Comparison of ENCODE assay signal across 22 cellular contexts in the genomic region with DNA sequence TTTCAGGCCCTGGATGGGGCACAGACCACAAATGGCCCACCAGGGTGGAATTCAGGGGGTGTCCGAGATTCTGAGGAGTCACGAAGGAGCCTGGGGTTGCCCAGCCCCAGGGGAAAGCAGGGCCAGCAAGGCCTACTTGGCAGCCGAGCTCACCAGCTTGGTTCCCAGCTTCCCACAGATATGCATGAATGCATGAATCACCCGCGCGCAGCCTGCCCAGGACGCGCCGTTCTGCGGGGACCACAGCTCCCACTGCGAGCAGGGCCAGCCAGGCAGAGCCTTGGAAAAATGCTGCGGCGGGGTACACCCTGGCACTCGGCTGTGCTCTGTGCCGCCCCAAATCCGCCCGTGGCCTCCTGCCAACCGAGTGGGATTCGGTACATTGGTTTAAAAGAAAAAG.
DNase-seq lines count a peak whose midpoint lies in the region; ATAC-seq and TF ChIP-seq lines count a peak whose summit lies in the region.
"Had no signal": no experiment of that assay in that cellular context is flagged by ENCODE, and none has a peak within 500 bp of the region (broad histone marks: within the 10 kb centered on the region; RNA-seq: fewer than 3 reads in every experiment).

No MANE protein-coding gene starts in this region.

- POLR2A ChIA-PET in activated CD8-positive, alpha-beta T cell treated with anti-CD3 and anti-CD28 coated beads for 36 hours (lab: Charles Lee), result no interaction called here

- no peak overlapping the region for H3K14ac ChIP-seq in mesenchymal stem cell (ENCODE audit: low read length in 2 of 2)

- no peak overlapping the region for H3K27ac Mint-ChIP-seq in natural killer cell treated with Interleukin-12 subunit alpha and Interleukin-12 subunit beta and Interleukin-15 and Interleukin-18, amount 100 ng/mL, for 72 hours
- no peak overlapping the region for H3K27ac Mint-ChIP-seq in natural killer cell
- H3K27ac Mint-ChIP-seq in activated CD8-positive, alpha-beta T cell treated with anti-CD3 and anti-CD28 coated beads for 36 hours, result no peak overlapping the region
- H3K27ac Mint-ChIP-seq: activated CD4-positive, alpha-beta T cell treated with anti-CD3 and anti-CD28 coated beads for 36 hours; activated CD8-positive, alpha-beta memory T cell treated with anti-CD3 and anti-CD28 coated beads, Interleukin-2, amount 10 ng/mL, durations not matched to agents 7 days and 5 days; IgD-negative memory B cell; mesothelial cell of epicardium; neural progenitor cell had no signal

- H3K27me3 Mint-ChIP-seq in natural killer cell treated with Interleukin-12 subunit alpha and Interleukin-12 subunit beta and Interleukin-15 and Interleukin-18, amount 100 ng/mL, for 72 hours, result peaks cover 0 to 3% of the 10 kb centered on the region in 2 donors
- peaks cover 0 to 5% of the 10 kb centered on the region in 2 donors for H3K27me3 Mint-ChIP-seq in natural killer cell (ENCODE audit: low read depth in 2 of 2)
- no peaks in the 10 kb centered on the region for H3K27me3 Mint-ChIP-seq in activated CD8-positive, alpha-beta T cell treated with anti-CD3 and anti-CD28 coated beads for 36 hours

- CTCF ChIA-PET in activated CD8-positive, alpha-beta T cell treated with anti-CD3 and anti-CD28 coated beads for 36 hours (lab: Charles Lee), result no interaction called here

- H3K9me3 ChIP-seq in mesenchymal stem cell (ENCODE audit: control insufficient read depth, low read length) (peaks cover 20% of the 10 kb centered on the region), aorta (ENCODE audit: control insufficient read depth, low read length) (no peaks in the 10 kb centered on the region)
- H3K9me3 ChIP-seq: adrenal gland; BLaER1 treated with 17β-estradiol and CSF1 and Interleukin-3, amounts not matched to agents 10 nM and 100 nM; vagina had no signal

- H2AFZ ChIP-seq in mesenchymal stem cell (ENCODE audit: low read depth, low read length), result no peak overlapping the region
- H2AFZ ChIP-seq: neural progenitor cell, PC-9 had no signal

- H3K18ac ChIP-seq in mesenchymal stem cell (ENCODE audit: low read depth in 1 of 2, low read length in 2 of 2), result no peak overlapping the region

- no peak for ATAC-seq in natural killer cell treated with Interleukin-12 subunit alpha and Interleukin-12 subunit beta and Interleukin-15 and Interleukin-18, amount 100 ng/mL, for 72 hours
- no peak for ATAC-seq in natural killer cell
- ATAC-seq in aorta (ENCODE audit: low FRiP score), result peak; percentile 57
- no peak for ATAC-seq in activated CD8-positive, alpha-beta T cell treated with anti-CD3 and anti-CD28 coated beads for 36 hours
- ATAC-seq in GM19035 (IDR thresholded peaks at IDR 0.05; ENCODE audit: unreplicated experiment), result no peak
- ATAC-seq: activated CD4-positive, alpha-beta T cell treated with anti-CD3 and anti-CD28 coated beads for 36 hours; activated CD8-positive, alpha-beta memory T cell treated with anti-CD3 and anti-CD28 coated beads, Interleukin-2, amount 10 ng/mL, durations not matched to agents 7 days and 5 days had no signal

- peak overlapping the region; percentile 9 for H2BK15ac ChIP-seq in mesenchymal stem cell (ENCODE audit: low read depth, poor library complexity, severe bottlenecking)

- no peak for TF ChIP-seq CTCF in natural killer cell (IDR thresholded peaks at IDR 0.05)
- TF ChIP-seq CTCF in activated CD8-positive, alpha-beta T cell treated with anti-CD3 and anti-CD28 coated beads for 36 hours (IDR thresholded peaks at IDR 0.05), result no peak

- H3K36me3 Mint-ChIP-seq in natural killer cell treated with Interleukin-12 subunit alpha and Interleukin-12 subunit beta and Interleukin-15 and Interleukin-18, amount 100 ng/mL, for 72 hours, result no peaks in the 10 kb centered on the region
- H3K36me3 Mint-ChIP-seq in natural killer cell, result no peaks in the 10 kb centered on the region
- H3K36me3 Mint-ChIP-seq in activated CD8-positive, alpha-beta T cell treated with anti-CD3 and anti-CD28 coated beads for 36 hours (ENCODE audit: low read depth), result no peaks in the 10 kb centered on the region
- H3K36me3 Mint-ChIP-seq: activated CD8-positive, alpha-beta memory T cell treated with anti-CD3 and anti-CD28 coated beads, Interleukin-2, amount 10 ng/mL, durations not matched to agents 7 days and 5 days; mesothelial cell of epicardium; neural progenitor cell had no signal

- H3K79me1 ChIP-seq in mesenchymal stem cell (replicated peaks; ENCODE audit: low read length, poor library complexity, severe bottlenecking), result no peaks in the 10 kb centered on the region

- no peaks in the 10 kb centered on the region for H3K9me3 Mint-ChIP-seq in natural killer cell treated with Interleukin-12 subunit alpha and Interleukin-12 subunit beta and Interleukin-15 and Interleukin-18, amount 100 ng/mL, for 72 hours
- no peaks in the 10 kb centered on the region for H3K9me3 Mint-ChIP-seq in natural killer cell
- no peaks in the 10 kb centered on the region for H3K9me3 Mint-ChIP-seq in activated CD8-positive, alpha-beta T cell treated with anti-CD3 and anti-CD28 coated beads for 36 hours
- H3K9me3 Mint-ChIP-seq: mesothelial cell of epicardium, neural progenitor cell had no signal

- H3K27me3 ChIP-seq in mesenchymal stem cell (ENCODE audit: control insufficient read depth in 1 of 2, insufficient read depth in 1 of 2, low read length in 2 of 2), result no peaks in the 10 kb centered on the region
- no peaks in the 10 kb centered on the region for H3K27me3 ChIP-seq in aorta (ENCODE audit: control insufficient read depth in 1 of 2, insufficient read depth in 2 of 2, low read length in 1 of 2)
- H3K27me3 ChIP-seq: adrenal gland; BLaER1 treated with 17β-estradiol and CSF1 and Interleukin-3, amounts not matched to agents 10 nM and 100 nM; neural progenitor cell; vagina had no signal

- peaks cover 0 to 10% of the 10 kb centered on the region in 2 donors for H3K4me1 Mint-ChIP-seq in natural killer cell treated with Interleukin-12 subunit alpha and Interleukin-12 subunit beta and Interleukin-15 and Interleukin-18, amount 100 ng/mL, for 72 hours (ENCODE audit: low read depth in 2 of 2)
- no peaks in the 10 kb centered on the region for H3K4me1 Mint-ChIP-seq in natural killer cell
- H3K4me1 Mint-ChIP-seq in activated CD8-positive, alpha-beta T cell treated with anti-CD3 and anti-CD28 coated beads for 36 hours (ENCODE audit: low read depth), result peaks cover 6% of the 10 kb centered on the region
- H3K4me1 Mint-ChIP-seq: IgD-negative memory B cell had no signal

- H3K4me3 ChIP-seq in mesenchymal stem cell (ENCODE audit: insufficient read depth in 1 of 2, low read depth in 1 of 2, low read length in 2 of 2) (no peak overlapping the region), aorta (ENCODE audit: low read length in 2 of 2) (no peak overlapping the region)
- H3K4me3 ChIP-seq: adrenal gland; BLaER1 treated with 17β-estradiol and CSF1 and Interleukin-3, amounts not matched to agents 10 nM and 100 nM; neural progenitor cell; PC-9; vagina had no signal

- intact Hi-C loops in natural killer cell (cut with micrococcal nuclease) (no loop called here), aorta (cut with DNase I) (no loop called here)
- intact Hi-C loops in activated CD8-positive, alpha-beta T cell treated with anti-CD3 and anti-CD28 coated beads for 36 hours (cut with micrococcal nuclease), result no loop called here

- H3K36me3 ChIP-seq in mesenchymal stem cell (ENCODE audit: control insufficient read depth in 1 of 2, insufficient read depth in 2 of 2, low read depth in 1 of 2, low read length in 2 of 2), result no peaks in the 10 kb centered on the region
- H3K36me3 ChIP-seq in aorta (ENCODE audit: control insufficient read depth in 1 of 2, insufficient read depth in 2 of 2, low read length in 1 of 2), result no peaks in the 10 kb centered on the region
- H3K36me3 ChIP-seq: adrenal gland; BLaER1 treated with 17β-estradiol and CSF1 and Interleukin-3, amounts not matched to agents 10 nM and 100 nM; neural progenitor cell; vagina had no signal

- H3K23ac ChIP-seq in mesenchymal stem cell (ENCODE audit: low read length in 2 of 2), result no peak overlapping the region

- no peak overlapping the region for H2BK5ac ChIP-seq in mesenchymal stem cell (ENCODE audit: low read depth, low read length, poor library complexity, severe bottlenecking)

- no peak overlapping the region for H3K4me2 ChIP-seq in mesenchymal stem cell (ENCODE audit: low read length, poor library complexity, severe bottlenecking)
- H3K4me2 ChIP-seq: BLaER1 treated with 17β-estradiol and CSF1 and Interleukin-3, amounts not matched to agents 10 nM and 100 nM; neural progenitor cell; PC-9 had no signal

- H4K8ac ChIP-seq in mesenchymal stem cell (ENCODE audit: low read length), result no peak overlapping the region

- peak overlapping the region; percentile 11 to 19 for H2BK12ac ChIP-seq in mesenchymal stem cell (ENCODE audit: low read length in 2 of 2)

- DNase-seq in natural killer cell treated with Interleukin-12 subunit alpha and Interleukin-12 subunit beta and Interleukin-15 and Interleukin-18, amount 100 ng/mL, for 72 hours (ENCODE audit: low spot score), result peak; percentile 52
- DNase-seq in natural killer cell, result no peak
- DNase-seq in astrocyte of the hippocampus (ENCODE audit: low read depth, low spot score), result peak; percentile 96
- DNase-seq in mesenchymal stem cell, result no peak
- DNase-seq in aorta, result no peak
- no peak for DNase-seq in activated CD8-positive, alpha-beta T cell treated with anti-CD3 and anti-CD28 coated beads for 36 hours
- DNase-seq in NCI-H128 (lab: John Stamatoyannopoulos, UW; ENCODE audit: unreplicated experiment), result no peak
- DNase-seq: activated CD4-positive, alpha-beta T cell treated with anti-CD3 and anti-CD28 coated beads for 36 hours; activated CD8-positive, alpha-beta memory T cell treated with anti-CD3 and anti-CD28 coated beads, Interleukin-2, amount 10 ng/mL, durations not matched to agents 7 days and 5 days; activated effector memory CD4-positive, alpha-beta T cell treated with Interleukin-2 at 50 U/mL for 16 hours; adrenal gland; NCI-H187 treated with DMSO at 0.1 percent for 48 hours; NCI-H345; PC-9; stimulated activated CD4-positive, alpha-beta T cell treated with anti-CD3 and anti-CD28 coated beads, Interleukin-12 subunit alpha, Interleukin-12 subunit beta, amount 100 ng/mL, for 4 hours; stimulated activated CD8-positive, alpha-beta memory T cell treated with anti-CD3 and anti-CD28 coated beads, Interleukin-4, amount 100 ng/mL, for 48 hours had no signal

- H3K4me3 Mint-ChIP-seq in natural killer cell treated with Interleukin-12 subunit alpha and Interleukin-12 subunit beta and Interleukin-15 and Interleukin-18, amount 100 ng/mL, for 72 hours, result no peak overlapping the region
- no peak overlapping the region for H3K4me3 Mint-ChIP-seq in natural killer cell
- H3K4me3 Mint-ChIP-seq in activated CD8-positive, alpha-beta T cell treated with anti-CD3 and anti-CD28 coated beads for 36 hours, result no peak overlapping the region
- H3K4me3 Mint-ChIP-seq: activated CD4-positive, alpha-beta T cell treated with anti-CD3 and anti-CD28 coated beads for 36 hours; activated CD8-positive, alpha-beta memory T cell treated with anti-CD3 and anti-CD28 coated beads, Interleukin-2, amount 10 ng/mL, durations not matched to agents 7 days and 5 days; IgD-negative memory B cell; mesothelial cell of epicardium; neural progenitor cell had no signal

- WGBS in mesenchymal stem cell, result 96% methylated on average over 19 of the region's 19 CpGs
- WGBS in aorta, 2 donors, result 81 to 83% methylated on average over 19 of the region's 19 CpGs

- H3K4ac ChIP-seq in mesenchymal stem cell (ENCODE audit: low read depth in 1 of 2, low read length in 2 of 2), result no peak overlapping the region

- H2AK5ac ChIP-seq in mesenchymal stem cell (ENCODE audit: low read length, severe bottlenecking), result no peak overlapping the region

- H4K91ac ChIP-seq in mesenchymal stem cell (ENCODE audit: low read length), result no peak overlapping the region

- H3K27ac ChIP-seq in mesenchymal stem cell (ENCODE audit: low read length, poor library complexity, severe bottlenecking), result no peak overlapping the region
- no peak overlapping the region for H3K27ac ChIP-seq in aorta (ENCODE audit: low read depth in 1 of 2, low read length in 2 of 2)
- H3K27ac ChIP-seq: adrenal gland; BLaER1 treated with 17β-estradiol and CSF1 and Interleukin-3, amounts not matched to agents 10 nM and 100 nM; neural progenitor cell; PC-9; vagina had no signal

- H2BK120ac ChIP-seq in mesenchymal stem cell (ENCODE audit: low read depth, low read length), result no peak overlapping the region

- H3K9ac ChIP-seq in mesenchymal stem cell (ENCODE audit: low read length), result no peak overlapping the region
- H3K9ac ChIP-seq: BLaER1 treated with 17β-estradiol and CSF1 and Interleukin-3, amounts not matched to agents 10 nM and 100 nM; neural progenitor cell had no signal

- H3K4me1 ChIP-seq in mesenchymal stem cell (ENCODE audit: control insufficient read depth, insufficient read depth, low read depth, low read length), result peaks cover 13% of the 10 kb centered on the region
- H3K4me1 ChIP-seq in aorta (ENCODE audit: control insufficient read depth in 1 of 2, insufficient read depth in 2 of 2, low read length in 2 of 2), result no peaks in the 10 kb centered on the region
- H3K4me1 ChIP-seq: adrenal gland; BLaER1 treated with 17β-estradiol and CSF1 and Interleukin-3, amounts not matched to agents 10 nM and 100 nM; neural progenitor cell; vagina had no signal

Comparison
In these comparisons a context has a peak if more than half of its experiments do, and no peak if none do; other contexts are left out.
1. DNase-seq: peak in natural killer cell treated with Interleukin-12 subunit alpha and Interleukin-12 subunit beta and Interleukin-15 and Interleukin-18, amount 100 ng/mL, for 72 hours (single experiment) and astrocyte of the hippocampus (single experiment); none in natural killer cell (single experiment), mesenchymal stem cell (single experiment), aorta (0 of 2), activated CD8-positive, alpha-beta T cell treated with anti-CD3 and anti-CD28 coated beads for 36 hours (single experiment) and NCI-H128 (single experiment).